Comparison of ENCODE assay signal across 8 cellular contexts in the genomic region with DNA sequence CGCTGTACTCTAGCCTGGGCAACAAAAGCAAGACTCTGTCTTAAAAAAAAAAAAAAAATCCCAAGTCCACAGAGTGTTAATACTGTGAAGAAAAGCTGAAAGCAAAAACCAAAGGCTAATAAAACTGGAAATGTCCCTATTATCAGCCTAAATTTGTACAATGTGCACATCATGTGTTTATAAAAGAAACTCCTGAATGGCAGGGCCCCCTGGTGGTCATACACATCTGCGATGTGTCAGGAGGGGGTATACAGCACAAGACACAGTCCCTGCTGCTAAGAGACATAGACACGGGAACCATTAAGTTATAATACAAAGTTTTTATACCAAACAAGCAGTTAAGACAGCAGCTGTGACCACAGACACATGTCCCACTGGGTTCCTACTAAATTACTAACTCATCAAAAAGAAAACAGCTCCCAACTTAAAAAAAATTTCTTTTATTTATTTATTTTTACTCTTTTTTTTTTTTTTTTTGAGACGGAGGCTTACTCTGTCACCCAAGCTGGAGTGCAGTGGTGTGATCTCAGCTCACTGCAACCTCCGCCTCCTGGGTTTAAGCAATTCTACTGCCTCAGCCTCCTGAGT. TPM values are rescaled to one million over a fixed set of nuclear protein-coding genes. Genes with fewer than 3 reads are reported as not detected.
DNase-seq lines count a peak whose midpoint lies in the region; ATAC-seq, FAIRE-seq and TF ChIP-seq lines count a peak whose summit lies in the region.

No MANE protein-coding gene starts in this region.

- peaks cover 4% of the 10 kb centered on the region for H3K36me3 Mint-ChIP-seq in activated naive CD4-positive, alpha-beta T cell treated with anti-CD3 and anti-CD28 coated beads for 36 hours (ENCODE audit: low read depth)
- peaks cover 9% of the 10 kb centered on the region for H3K36me3 Mint-ChIP-seq in progenitor cell of endocrine pancreas (ENCODE audit: insufficient read depth)

- 62% methylated on average over 5 of the region's 5 CpGs for WGBS in SK-N-SH (ENCODE audit: low lambda C conversion rate)
- WGBS in aorta, 2 donors = 36 to 38% methylated on average over 5 of the region's 5 CpGs

- H3K4me3 Mint-ChIP-seq in activated naive CD4-positive, alpha-beta T cell treated with anti-CD3 and anti-CD28 coated beads for 36 hours = no peak overlapping the region
- H3K4me3 Mint-ChIP-seq in progenitor cell of endocrine pancreas (ENCODE audit: low read depth) = no peak overlapping the region

- H3K27ac ChIP-seq in SK-N-SH (ENCODE audit: low read depth in 2 of 2, low read length in 1 of 2) (no peak overlapping the region), aorta (ENCODE audit: low read depth in 1 of 2, low read length in 2 of 2) (no peak overlapping the region)

- peak; percentile 73 for FAIRE-seq in GM18507 (lab: Jason Lieb, UNC)

- TF ChIP-seq CTCF in LNCAP (IDR thresholded peaks at IDR 0.05) = peak; percentile 81
- peak; percentile 87 for TF ChIP-seq CTCF in SK-N-SH (IDR thresholded peaks at IDR 0.05)
- TF ChIP-seq CTCF in progenitor cell of endocrine pancreas (IDR thresholded peaks at IDR 0.05; ENCODE audit: unreplicated experiment) = peak; percentile 82

- POLR2A ChIA-PET in SK-N-SH (lab: Yijun Ruan, JAX) = interaction anchor here (0.7 kb wide), 1 partner anchor 158 kb away, joined by 7 read pairs; a partner anchor contains a TSS

- peak; percentile 78 for TF ChIP-seq RAD21 in SK-N-SH (IDR thresholded peaks at IDR 0.05; ENCODE audit: low read length)

- H4K20me1 ChIP-seq in SK-N-SH (ENCODE audit: insufficient read depth) = no peaks in the 10 kb centered on the region

- H3K79me2 ChIP-seq in SK-N-SH (ENCODE audit: insufficient read depth) = no peaks in the 10 kb centered on the region

- DNase-seq in A172 (ENCODE audit: low spot score) (peak; percentile 49), GM18507 (ENCODE audit: extremely low spot score, insufficient read length, low read depth) (peak; percentile 44), SK-N-SH (peak; percentile 88), glomerular endothelial cell (ENCODE audit: extremely low read depth, low read depth, low spot score) (peak; percentile 57), progenitor cell of endocrine pancreas (ENCODE audit: low spot score, unreplicated experiment) (peak; percentile 36), aorta (peak; percentile 88 to 93)
- peak; percentile 92 for DNase-seq in activated naive CD4-positive, alpha-beta T cell treated with anti-CD3 and anti-CD28 coated beads for 36 hours

- H3K27me3 ChIP-seq in SK-N-SH (ENCODE audit: insufficient read depth) (no peaks in the 10 kb centered on the region), aorta (ENCODE audit: control insufficient read depth in 1 of 2, insufficient read depth in 2 of 2, low read length in 1 of 2) (no peaks in the 10 kb centered on the region)

- H3K4me2 ChIP-seq in SK-N-SH = no peak overlapping the region

- intact Hi-C loops in activated naive CD4-positive, alpha-beta T cell treated with anti-CD3 and anti-CD28 coated beads for 36 hours (cut with micrococcal nuclease) = loop anchor here (1.0 to 5.0 kb wide), 6 partner anchors 15 to 329 kb away; no protein-coding TSS in a partner anchor
- intact Hi-C loops in aorta (cut with DNase I) = loop anchor here (10.0 kb wide), 2 partner anchors 307 to 327 kb away; no protein-coding TSS in a partner anchor

- no peak overlapping the region for H3K27ac Mint-ChIP-seq in activated naive CD4-positive, alpha-beta T cell treated with anti-CD3 and anti-CD28 coated beads for 36 hours
- H3K27ac Mint-ChIP-seq in progenitor cell of endocrine pancreas = no peak overlapping the region

- H3K27me3 Mint-ChIP-seq in activated naive CD4-positive, alpha-beta T cell treated with anti-CD3 and anti-CD28 coated beads for 36 hours (ENCODE audit: low read depth) = no peaks in the 10 kb centered on the region
- no peaks in the 10 kb centered on the region for H3K27me3 Mint-ChIP-seq in progenitor cell of endocrine pancreas

- no peak overlapping the region for H2AFZ ChIP-seq in SK-N-SH (ENCODE audit: low read depth)

- no peaks in the 10 kb centered on the region for H3K9me3 Mint-ChIP-seq in activated naive CD4-positive, alpha-beta T cell treated with anti-CD3 and anti-CD28 coated beads for 36 hours
- no peaks in the 10 kb centered on the region for H3K9me3 Mint-ChIP-seq in progenitor cell of endocrine pancreas (ENCODE audit: low read depth)

- peaks cover 12% of the 10 kb centered on the region for H3K4me1 Mint-ChIP-seq in activated naive CD4-positive, alpha-beta T cell treated with anti-CD3 and anti-CD28 coated beads for 36 hours (ENCODE audit: low read depth)
- H3K4me1 Mint-ChIP-seq in progenitor cell of endocrine pancreas (ENCODE audit: low read depth) = no peaks in the 10 kb centered on the region

- no peaks in the 10 kb centered on the region for H3F3A ChIP-seq in SK-N-SH (replicated peaks; ENCODE audit: insufficient read depth)

- H3K9ac ChIP-seq in SK-N-SH = no peak overlapping the region

- no peak for TF ChIP-seq EP300 in SK-N-SH (IDR thresholded peaks at IDR 0.05; ENCODE audit: borderline replicate concordance in 1 of 2, low read depth in 1 of 2, low read length in 1 of 2)

- H3K4me3 ChIP-seq in SK-N-SH (ENCODE audit: low read depth in 2 of 2, low read length in 1 of 2) (peak overlapping the region in 1 of 2 experiments; percentile 44; a peak in 1 of 4 replicates), aorta (ENCODE audit: low read length in 2 of 2) (no peak overlapping the region)

- H3K9me2 ChIP-seq in SK-N-SH = no peaks in the 10 kb centered on the region

- H3K36me3 ChIP-seq in SK-N-SH (replicated peaks in 1 of 2; ENCODE audit: control insufficient read depth in 1 of 2, insufficient read depth in 2 of 2, low read length in 1 of 2) (no peaks in the 10 kb centered on the region), aorta (ENCODE audit: control insufficient read depth in 1 of 2, insufficient read depth in 2 of 2, low read length in 1 of 2) (no peaks in the 10 kb centered on the region)

- H3K9me3 ChIP-seq in SK-N-SH (no peaks in the 10 kb centered on the region), aorta (ENCODE audit: control insufficient read depth, low read length) (no peaks in the 10 kb centered on the region)

- CTCF ChIA-PET in SK-N-SH (lab: Yijun Ruan, JAX) = interaction anchor here (0.6 to 3.0 kb wide), 35 partner anchors 9 to 321 kb away, joined by 3 to 29 read pairs (median 4); a partner anchor contains a TSS
- CTCF ChIA-PET in activated naive CD4-positive, alpha-beta T cell treated with anti-CD3 and anti-CD28 coated beads for 36 hours (lab: Charles Lee) = interaction anchor here (0.6 to 7.0 kb wide), 33 partner anchors 9 to 330 kb away, joined by 3 to 60 read pairs (median 4); no protein-coding TSS in a partner anchor

- H3K4me1 ChIP-seq in SK-N-SH (ENCODE audit: control insufficient read depth in 1 of 2, insufficient read depth in 2 of 2, low read depth in 1 of 2, low read length in 1 of 2) (no peaks in the 10 kb centered on the region; a peak in 1 of 4 replicates), aorta (ENCODE audit: control insufficient read depth in 1 of 2, insufficient read depth in 2 of 2, low read length in 2 of 2) (no peaks in the 10 kb centered on the region)

- ATAC-seq in aorta (ENCODE audit: low FRiP score) = peak; percentile 84

TF ChIP-seq in SK-N-SH, 30 proteins besides CTCF, POLR2A, EP300 and RAD21:
- TF ChIP-seq MXI1 (IDR thresholded peaks at IDR 0.05; ENCODE audit: low read depth, low read length) (peak; percentile 49; the same call in 1 of the 2 replicates), SIN3A (IDR thresholded peaks at IDR 0.05; ENCODE audit: borderline replicate concordance, low read depth, low read length) (0 out of 2 replicates have a peak, but pooled peaks have one; percentile 27), SMC3 (IDR thresholded peaks at IDR 0.05; ENCODE audit: low read depth, low read length) (peak; percentile 87), POLR2AphosphoS5 (IDR thresholded peaks at IDR 0.05; ENCODE audit: low read depth, low read length) (no peak)

RNA-seq across cellular contexts. Expression of a gene that starts 31.0 kb away (rescaled TPM):
- 43.7 and 61.6 TPM in 2 replicates for total RNA-seq in A172 (2014; rRNA removed; shearing (Covaris generic))
- 24.7 and 25.2 TPM in 2 replicates for polyA plus RNA-seq in SK-N-SH (2012; rRNA removed)
- 12.0 and 19.2 TPM in 2 replicates for polyA plus RNA-seq in SK-N-SH (2012; cell fraction: cytosol; rRNA removed)
- 15.3 TPM in 2 replicates for polyA plus RNA-seq in SK-N-SH (2012; cell fraction: nucleus; rRNA removed)
- 100 to 1,000 TPM; 225 to 229 TPM for total RNA-seq in activated naive CD4-positive, alpha-beta T cell treated with anti-CD3 and anti-CD28 coated beads for 36 hours
- total RNA-seq in glomerular endothelial cell = 88.2 and 116 TPM in 2 replicates
- total RNA-seq in progenitor cell of endocrine pancreas = 149 and 164 TPM in 2 replicates
- 10 to 100 TPM; 36.5 to 37.5 TPM for total RNA-seq in aorta
- polyA plus RNA-seq in aorta = 10 to 100 TPM; 18.8 to 26.3 TPM

Comparison
In these comparisons a context has a peak if more than half of its experiments do, and no peak if none do; other contexts are left out.
1. DNase-seq: peak in every context shown above with its lines; median percentile 92 in activated naive CD4-positive, alpha-beta T cell treated with anti-CD3 and anti-CD28 coated beads for 36 hours; 90 in aorta; 88 in SK-N-SH; 57 in glomerular endothelial cell; 49 in A172; 44 in GM18507; 36 in progenitor cell of endocrine pancreas.